ENCODE assay signal across 11 cellular contexts in genomic region chr3:72099331-72100061, GRCh38.
A peak's percentile ranks its signal among the peaks of the same experiment; 100 is the strongest.
DNase-seq lines count a peak whose midpoint lies in the region; ATAC-seq and TF ChIP-seq lines count a peak whose summit lies in the region.
"Had no signal": no experiment of that assay in that cellular context is flagged by ENCODE, and none has a peak within 500 bp of the region (broad histone marks: within the 10 kb centered on the region; RNA-seq: fewer than 3 reads in every experiment).

No MANE protein-coding gene starts in this region.

- no peak for DNase-seq in cardiac muscle cell (ENCODE audit: low read depth in 1 of 2, low spot score in 1 of 2)
- no peak for DNase-seq in left ventricle myocardium superior
- DNase-seq in NAMALWA (ENCODE audit: low spot score) = peak; percentile 33
- DNase-seq in germinal center (ENCODE audit: low spot score) = peak; percentile 75
- DNase-seq in stimulated activated naive B cell treated with anti-CD40 and anti-IgM and Interleukin-4, amounts not matched to agents 10 μg/mL and 1 μg/mL and 100 μg/mL, for 72 hours = no peak
- no peak for DNase-seq in upper lobe of right lung
- DNase-seq in tibial nerve (ENCODE audit: low spot score in 2 of 2) = no peak
- DNase-seq: activated CD8-positive, alpha-beta memory T cell treated with anti-CD3 and anti-CD28 coated beads, Interleukin-2, amount 50 U/mL, for 48 hours; glutamatergic neuron; stimulated activated CD4-positive, alpha-beta T cell treated with anti-CD3 and anti-CD28 coated beads, Interleukin-1b, Interleukin-23, amount 100 ng/mL, for 48 hours had no signal

- peak overlapping the region; percentile 92 for H3K27ac Mint-ChIP-seq in stimulated activated naive B cell treated with anti-CD40 and anti-IgM and Interleukin-4, amounts not matched to agents 10 μg/mL and 1 μg/mL and 100 μg/mL, for 72 hours

- H3K9me3 ChIP-seq in cardiac muscle cell (ENCODE audit: low read depth) (no peaks in the 10 kb centered on the region), upper lobe of right lung (no peaks in the 10 kb centered on the region), tibial nerve (no peaks in the 10 kb centered on the region)

- WGBS in tibial nerve, 2 donors = 82 to 85% methylated on average over 14 of the region's 14 CpGs

- H3K4me1 ChIP-seq in cardiac muscle cell (ENCODE audit: low read depth) (no peaks in the 10 kb centered on the region), upper lobe of right lung (peaks cover 16% of the 10 kb centered on the region), tibial nerve (peaks cover 0 to 21% (median 13%) of the 10 kb centered on the region in 4 donors)

- no peaks in the 10 kb centered on the region for H3K36me3 Mint-ChIP-seq in stimulated activated naive B cell treated with anti-CD40 and anti-IgM and Interleukin-4, amounts not matched to agents 10 μg/mL and 1 μg/mL and 100 μg/mL, for 72 hours

- peaks cover 10 to 19% of the 10 kb centered on the region in 2 donors for H3K27me3 Mint-ChIP-seq in stimulated activated naive B cell treated with anti-CD40 and anti-IgM and Interleukin-4, amounts not matched to agents 10 μg/mL and 1 μg/mL and 100 μg/mL, for 72 hours

- H3K27me3 ChIP-seq in cardiac muscle cell (peaks cover 45% of the 10 kb centered on the region), upper lobe of right lung (no peaks in the 10 kb centered on the region), tibial nerve (no peaks in the 10 kb centered on the region)

- H3K9me3 Mint-ChIP-seq in stimulated activated naive B cell treated with anti-CD40 and anti-IgM and Interleukin-4, amounts not matched to agents 10 μg/mL and 1 μg/mL and 100 μg/mL, for 72 hours = no peaks in the 10 kb centered on the region

- H3K36me3 ChIP-seq in cardiac muscle cell (no peaks in the 10 kb centered on the region), upper lobe of right lung (no peaks in the 10 kb centered on the region), tibial nerve (no peaks in the 10 kb centered on the region)

- TF ChIP-seq POLR2A in tibial nerve (IDR thresholded peaks at IDR 0.05) = no peak

- no peak for TF ChIP-seq EP300 in tibial nerve (IDR thresholded peaks at IDR 0.05)

- peaks cover 51 to 70% of the 10 kb centered on the region in 2 donors for H3K4me1 Mint-ChIP-seq in stimulated activated naive B cell treated with anti-CD40 and anti-IgM and Interleukin-4, amounts not matched to agents 10 μg/mL and 1 μg/mL and 100 μg/mL, for 72 hours

- H3K4me3 ChIP-seq in cardiac muscle cell (peak overlapping the region; percentile 31), upper lobe of right lung (no peak overlapping the region), tibial nerve (no peak overlapping the region)

- H3K27ac ChIP-seq in cardiac muscle cell (no peak overlapping the region), upper lobe of right lung (no peak overlapping the region), tibial nerve (no peak overlapping the region)

- H3K4me3 Mint-ChIP-seq in stimulated activated naive B cell treated with anti-CD40 and anti-IgM and Interleukin-4, amounts not matched to agents 10 μg/mL and 1 μg/mL and 100 μg/mL, for 72 hours = peak overlapping the region; percentile 80 to 83

- ATAC-seq in left ventricle myocardium superior = no peak
- ATAC-seq in stimulated activated naive B cell treated with anti-CD40 and anti-IgM and Interleukin-4, amounts not matched to agents 10 μg/mL and 1 μg/mL and 100 μg/mL, for 72 hours (replicated peaks) = no peak
- no peak for ATAC-seq in upper lobe of right lung
- ATAC-seq in GM18868 (IDR thresholded peaks at IDR 0.05; ENCODE audit: unreplicated experiment) = no peak

- TF ChIP-seq CTCF in cardiac muscle cell (IDR thresholded peaks at IDR 0.05; ENCODE audit: low read depth, low read length) = no peak
- no peak for TF ChIP-seq CTCF in upper lobe of right lung (IDR thresholded peaks at IDR 0.05)
- TF ChIP-seq CTCF in tibial nerve (IDR thresholded peaks at IDR 0.05) = no peak

- intact Hi-C loops in left ventricle myocardium superior (cut with micrococcal nuclease) (no loop called here), upper lobe of right lung (cut with DNase I) (no loop called here)

Comparison
In these comparisons a context has a peak if more than half of its experiments do, and no peak if none do; other contexts are left out.
1. DNase-seq: peak in NAMALWA (single experiment) and germinal center (single experiment); none in cardiac muscle cell (0 of 2), left ventricle myocardium superior (single experiment), stimulated activated naive B cell treated with anti-CD40 and anti-IgM and Interleukin-4, amounts not matched to agents 10 μg/mL and 1 μg/mL and 100 μg/mL, for 72 hours (single experiment), upper lobe of right lung (single experiment) and tibial nerve (0 of 2).